11 cellular contexts compared by ENCODE assay signal in the genomic region with DNA sequence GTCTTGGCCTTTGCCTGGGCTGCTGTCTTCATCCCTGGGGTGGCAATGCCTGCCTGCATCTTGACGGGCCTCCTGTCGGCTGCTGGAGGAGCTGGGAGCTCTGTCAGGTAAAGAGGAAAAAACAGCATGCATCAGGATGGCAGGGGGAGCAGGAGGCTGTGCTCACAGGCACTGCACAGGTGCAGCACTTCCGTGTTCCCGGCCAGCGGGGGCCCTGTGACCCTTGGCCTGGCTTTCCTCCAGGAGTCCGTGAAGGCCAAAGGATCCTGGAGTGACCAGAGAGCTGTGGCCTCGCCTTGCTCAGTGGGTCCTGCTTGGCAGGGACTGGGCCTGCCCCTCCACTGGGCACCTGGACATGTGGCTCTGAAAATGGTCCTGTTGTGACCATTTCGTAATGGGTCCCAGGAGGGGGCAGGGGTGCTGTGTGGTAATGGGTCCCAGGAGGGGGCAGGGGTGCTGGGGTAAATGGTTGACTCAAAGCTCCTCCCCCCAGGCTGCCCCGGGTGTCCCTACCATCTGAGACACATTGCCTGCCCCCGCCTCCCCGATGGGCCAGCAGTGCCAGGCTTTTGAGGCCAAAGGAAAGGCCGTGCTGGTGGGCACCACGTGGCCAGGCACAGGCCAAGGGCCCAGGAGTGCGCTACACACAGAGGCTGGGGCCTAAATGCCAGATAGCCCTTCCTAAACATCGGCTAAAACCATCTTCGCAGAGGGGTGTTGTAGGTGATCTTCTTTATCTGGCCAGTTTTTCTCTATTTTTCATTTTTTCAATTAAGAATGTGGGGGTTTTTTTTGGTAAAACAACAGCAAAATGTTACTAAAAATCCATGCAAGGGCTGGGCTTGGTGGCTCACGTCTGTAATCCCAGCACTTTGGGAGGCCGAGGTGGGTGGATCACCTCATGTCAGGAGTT. TPM values are rescaled to one million over a fixed set of nuclear protein-coding genes. Genes with fewer than 3 reads are reported as not detected.
A peak's percentile ranks its signal among the peaks of the same experiment; 100 is the strongest.
DNase-seq lines count a peak whose midpoint lies in the region; ATAC-seq, FAIRE-seq and TF ChIP-seq lines count a peak whose summit lies in the region.
"Had no signal": no experiment of that assay in that cellular context is flagged by ENCODE, and none has a peak within 500 bp of the region (broad histone marks: within the 10 kb centered on the region; RNA-seq: fewer than 3 reads in every experiment).

No MANE protein-coding gene starts in this region.

- H3K9me3 Mint-ChIP-seq in CD4-positive, CD25-positive, alpha-beta regulatory T cell, result no peaks in the 10 kb centered on the region

- no peaks in the 10 kb centered on the region for H3K27me3 ChIP-seq in CD4-positive, CD25-positive, alpha-beta regulatory T cell (ENCODE audit: control insufficient read depth, insufficient read depth, low read length)
- no peaks in the 10 kb centered on the region for H3K27me3 ChIP-seq in foreskin keratinocyte
- no peaks in the 10 kb centered on the region for H3K27me3 ChIP-seq in prostate gland (replicated peaks; ENCODE audit: insufficient read depth)

- no peak overlapping the region for H3K27ac ChIP-seq in CD4-positive, CD25-positive, alpha-beta regulatory T cell (ENCODE audit: insufficient read depth, low read length, poor library complexity, severe bottlenecking)
- H3K27ac ChIP-seq in foreskin keratinocyte (no peak overlapping the region), prostate gland (peak overlapping the region; percentile 98 to 99)

- H3K4me1 Mint-ChIP-seq in CD4-positive, CD25-positive, alpha-beta regulatory T cell, result peaks cover 0 to 37% (median 8%) of the 10 kb centered on the region in 4 donors

- H3K27ac Mint-ChIP-seq in CD4-positive, CD25-positive, alpha-beta regulatory T cell, result peak overlapping the region in 2 of 3 donors; percentile 52 to 84

- H3K4me3 Mint-ChIP-seq in CD4-positive, CD25-positive, alpha-beta regulatory T cell, result peak overlapping the region in 3 of 4 donors; percentile 38 to 89 (median 58)

- intact Hi-C loops in prostate gland (cut with DNase I), result no loop called here

- no peak for FAIRE-seq in D721Med (lab: Jason Lieb, UNC)
- FAIRE-seq: endothelial cell of umbilical vein had no signal

- H3K9me3 ChIP-seq in CD4-positive, CD25-positive, alpha-beta regulatory T cell (ENCODE audit: control insufficient read depth in 2 of 2, low read length in 2 of 2), result no peaks in the 10 kb centered on the region
- no peaks in the 10 kb centered on the region for H3K9me3 ChIP-seq in prostate gland

- TF ChIP-seq POLR2A in prostate gland (IDR thresholded peaks at IDR 0.05), result no peak

- TF ChIP-seq CTCF in foreskin keratinocyte (conservative IDR thresholded peaks at IDR 0.05), result peak; percentile 2
- TF ChIP-seq CTCF in prostate gland (IDR thresholded peaks at IDR 0.05), result peak in 1 of 4 experiments; percentile 17
- no peak for TF ChIP-seq CTCF in D721Med (IDR thresholded peaks at IDR 0.05; ENCODE audit: insufficient read depth, missing control alignments)

- H3K27me3 Mint-ChIP-seq in CD4-positive, CD25-positive, alpha-beta regulatory T cell, result no peaks in the 10 kb centered on the region

- H3K4me1 ChIP-seq in CD4-positive, CD25-positive, alpha-beta regulatory T cell (ENCODE audit: control insufficient read depth, insufficient read depth, low read length, poor library complexity, severe bottlenecking), result peaks cover 35% of the 10 kb centered on the region
- peaks cover 14% of the 10 kb centered on the region for H3K4me1 ChIP-seq in foreskin keratinocyte
- peaks cover 65% of the 10 kb centered on the region for H3K4me1 ChIP-seq in prostate gland (replicated peaks)

- no peaks in the 10 kb centered on the region for H3K36me3 Mint-ChIP-seq in CD4-positive, CD25-positive, alpha-beta regulatory T cell

- H3K4me3 ChIP-seq in CD4-positive, CD25-positive, alpha-beta regulatory T cell (ENCODE audit: low read depth, low read length), result no peak overlapping the region
- H3K4me3 ChIP-seq in prostate gland, result no peak overlapping the region

- no peak for ATAC-seq in CD4-positive, CD25-positive, alpha-beta regulatory T cell (ENCODE audit: low read depth in 2 of 2)
- no peak for ATAC-seq in foreskin keratinocyte
- no peak for ATAC-seq in GM18909 (IDR thresholded peaks at IDR 0.05; ENCODE audit: poor library complexity, unreplicated experiment)

- DNase-seq in CD4-positive, CD25-positive, alpha-beta regulatory T cell, result no peak
- peak; percentile 57 for DNase-seq in HuH-7.5 (ENCODE audit: low spot score)
- DNase-seq in foreskin keratinocyte, result no peak
- no peak for DNase-seq in prostate gland (ENCODE audit: low spot score)
- DNase-seq in D721Med (ENCODE audit: insufficient read length, low spot score), result no peak
- no peak for DNase-seq in HUDEP-2 (lab: John Stamatoyannopoulos, UW; ENCODE audit: unreplicated experiment in 76 of 76)
- no peak for DNase-seq in SHP77 treated with DMSO at 0.1 percent for 48 hours (lab: John Stamatoyannopoulos, UW)
- DNase-seq: activated CD4-positive, alpha-beta T cell treated with anti-CD3 and anti-CD28 coated beads, Interleukin-2, amount 50 U/mL, for 1 hour; NCI-H1417 treated with DMSO at 0.1 percent for 48 hours had no signal

- WGBS in prostate gland, result 71% methylated on average over 18 of the region's 18 CpGs

- H3K36me3 ChIP-seq in CD4-positive, CD25-positive, alpha-beta regulatory T cell (ENCODE audit: control insufficient read depth, insufficient read depth, low read length), result no peaks in the 10 kb centered on the region
- H3K36me3 ChIP-seq in prostate gland, result no peaks in the 10 kb centered on the region

RNA-seq across cellular contexts. Expression of a gene that starts 4.0 kb away (rescaled TPM):
- 153 TPM for total RNA-seq in CD4-positive, CD25-positive, alpha-beta regulatory T cell
- polyA plus RNA-seq in CD4-positive, CD25-positive, alpha-beta regulatory T cell, result under 1 TPM; 0.23 to 0.93 (median 0.59) TPM
- total RNA-seq in foreskin keratinocyte (451 and 574 TPM in 2 replicates), prostate gland (100 to 1,000 TPM; 192 to 388 TPM)
- 357 and 440 TPM in 2 replicates for polyA plus RNA-seq in foreskin keratinocyte

RNA-seq across cellular contexts. Expression of a gene that starts 36.4 kb away (rescaled TPM):
- 128 TPM for total RNA-seq in CD4-positive, CD25-positive, alpha-beta regulatory T cell
- polyA plus RNA-seq in CD4-positive, CD25-positive, alpha-beta regulatory T cell, result 10 to 100 TPM; 49.3 to 91.5 (median 62.3) TPM
- total RNA-seq in foreskin keratinocyte (77.9 and 88.0 TPM in 2 replicates), prostate gland (100 to 1,000 TPM in 1 of 2 donors, 10 to 100 TPM in 1; 95.9 to 119 TPM)
- polyA plus RNA-seq in foreskin keratinocyte, result 118 and 136 TPM in 2 replicates

RNA-seq across cellular contexts. Expression of a gene that starts 50.3 kb away (rescaled TPM):
- total RNA-seq in CD4-positive, CD25-positive, alpha-beta regulatory T cell, result 87.5 TPM
- polyA plus RNA-seq in CD4-positive, CD25-positive, alpha-beta regulatory T cell, result 100 to 1,000 TPM; 128 to 170 (median 162) TPM
- total RNA-seq in foreskin keratinocyte, result 113 and 115 TPM in 2 replicates
- polyA plus RNA-seq in foreskin keratinocyte, result 118 and 121 TPM in 2 replicates
- total RNA-seq in prostate gland, result 100 to 1,000 TPM; 163 to 182 TPM

RNA-seq across cellular contexts. Expression of a gene that starts 50.4 kb away (rescaled TPM):
- 35.1 TPM for total RNA-seq in CD4-positive, CD25-positive, alpha-beta regulatory T cell
- 1 to 10 TPM; 3.2 to 5.6 (median 4.4) TPM for polyA plus RNA-seq in CD4-positive, CD25-positive, alpha-beta regulatory T cell
- total RNA-seq in foreskin keratinocyte (25.0 and 25.9 TPM in 2 replicates), prostate gland (10 to 100 TPM; 48.8 to 92.7 TPM)
- polyA plus RNA-seq in foreskin keratinocyte, result 32.1 and 38.1 TPM in 2 replicates

Comparison
In these comparisons a context has a peak if more than half of its experiments do, and no peak if none do; other contexts are left out.
1. H3K27ac ChIP-seq: peak in prostate gland (2 of 2); none in CD4-positive, CD25-positive, alpha-beta regulatory T cell (single experiment) and foreskin keratinocyte (single experiment).